12 cellular contexts compared by ENCODE assay signal in the genomic region with DNA sequence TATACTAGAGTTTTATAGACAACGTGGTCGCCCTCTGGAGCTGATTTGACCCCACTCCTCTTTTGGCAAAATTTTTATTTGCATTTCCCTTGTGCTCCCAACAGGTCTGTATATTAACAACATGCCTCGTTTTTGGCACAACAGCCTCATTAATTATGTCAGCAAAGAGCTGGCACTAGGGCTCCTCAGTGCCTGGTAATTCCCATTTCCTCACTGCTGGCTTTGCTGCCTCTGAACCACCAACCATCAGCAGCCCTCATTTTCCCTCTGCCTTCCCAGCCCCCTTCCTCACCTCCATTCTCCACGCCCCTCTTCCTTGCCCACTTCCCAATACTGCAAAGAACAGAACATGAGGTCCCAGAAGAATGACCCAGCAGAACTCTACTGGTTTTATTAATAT.
"Had no signal": no experiment of that assay in that cellular context is flagged by ENCODE, and none has a peak within 500 bp of the region (broad histone marks: within the 10 kb centered on the region; RNA-seq: fewer than 3 reads in every experiment).

No MANE protein-coding gene starts in this region.

- H3K9me3 Mint-ChIP-seq: activated T-cell treated with anti-CD3 and anti-CD28 coated beads, Interleukin-2, amount 50 U/mL, for 24 hours had no signal

- ATAC-seq: lower lobe of right lung had no signal

- DNase-seq: activated CD4-positive, alpha-beta T cell treated with anti-CD3 and anti-CD28 coated beads, Interleukin-2, amount 50 U/mL, for 4 hours; activated CD4-positive, CD25-positive, alpha-beta regulatory T cell treated with anti-CD3 and anti-CD28 coated beads, Interleukin-2, amount 50 U/mL, for 72 hours; activated gamma-delta T cell treated with Interleukin-2 at 50 U/mL for 16 hours; activated T-cell treated with anti-CD3 and anti-CD28 coated beads, Interleukin-2, amount 50 U/mL, for 24 hours; central memory CD4-positive, alpha-beta T cell; colonic mucosa; left cardiac atrium; lower lobe of right lung; midbrain; pancreas had no signal

- H3K27ac Mint-ChIP-seq: activated naive CD8-positive, alpha-beta T cell; activated T-cell treated with anti-CD3 and anti-CD28 coated beads, Interleukin-2, amount 50 U/mL, for 24 hours; brain had no signal

- H3K36me3 Mint-ChIP-seq: activated naive CD8-positive, alpha-beta T cell; brain had no signal
